Comparison of ENCODE assay signal across 16 cellular contexts in genomic region chr9:91198405-91198804, GRCh38.
A peak's percentile ranks its signal among the peaks of the same experiment; 100 is the strongest.
DNase-seq lines count a peak whose midpoint lies in the region; ATAC-seq, FAIRE-seq and TF ChIP-seq lines count a peak whose summit lies in the region.
"Had no signal": no experiment of that assay in that cellular context is flagged by ENCODE, and none has a peak within 500 bp of the region (broad histone marks: within the 10 kb centered on the region; RNA-seq: fewer than 3 reads in every experiment).

No MANE protein-coding gene starts in this region.

- DNase-seq in HCT116 (ENCODE audit: low read depth, low spot score) (no peak), adipocyte (ENCODE audit: low read depth) (no peak), left lung (no peak), small intestine (no peak), activated gamma-delta T cell treated with Interleukin-2 at 50 U/mL for 16 hours (no peak), NCI-H345 treated with DMSO at 0.1 percent for 48 hours (lab: John Stamatoyannopoulos, UW; ENCODE audit: unreplicated experiment) (no peak), KBM-7 (no peak)
- DNase-seq: activated CD8-positive, alpha-beta memory T cell treated with anti-CD3 and anti-CD28 coated beads, Interleukin-2, amount 50 U/mL, for 48 hours; amygdala; C1 segment of cervical spinal cord; DMS79 treated with DMSO at 0.1 percent for 48 hours; NCI-H2171 had no signal

- H3K79me2 ChIP-seq in HCT116 (ENCODE audit: insufficient read depth, low read length) = no peaks in the 10 kb centered on the region

- H3K27ac ChIP-seq in HCT116 (ENCODE audit: low read depth, low read length) (peak overlapping the region; percentile 80), left lung (peak overlapping the region; percentile 82 to 84), small intestine (ENCODE audit: low read depth in 1 of 2, low read length in 1 of 2) (peak overlapping the region; percentile 30 to 67)

- intact Hi-C loops in HCT116 (cut with micrococcal nuclease) = loop anchor here (5.0 to 10.0 kb wide), 4 partner anchors 104 to 229 kb away; partner anchors contain the start of gene AUH
- intact Hi-C loops in left lung (cut with DNase I) = loop anchor here in 1 of 2 donors (5.0 kb wide), 1 partner anchor 229 kb away; no protein-coding TSS in a partner anchor

- H3K4me3 ChIP-seq in HCT116 (replicated peaks in 1 of 2; ENCODE audit: low read depth in 1 of 2, low read length in 2 of 2) (peak overlapping the region in 1 of 2 experiments; percentile 30; a peak in 1 of 4 replicates), adipocyte (ENCODE audit: low read length) (peak overlapping the region; percentile 68), left lung (no peak overlapping the region), small intestine (ENCODE audit: low read depth in 1 of 2, low read length in 2 of 2) (no peak overlapping the region)
- H3K4me3 ChIP-seq: coronary artery, ovary had no signal

- H3K9me3 ChIP-seq in HCT116 (ENCODE audit: control insufficient read depth in 1 of 2, insufficient read depth in 1 of 2, low read depth in 1 of 2, low read length in 2 of 2) = peaks cover 0 to 4% of the 10 kb centered on the region in 2 experiments; a peak in 2 of 4 replicates
- H3K9me3 ChIP-seq in adipocyte (ENCODE audit: control insufficient read depth, low read length) = peaks cover 22% of the 10 kb centered on the region
- peaks cover 0 to 2% of the 10 kb centered on the region in 2 donors for H3K9me3 ChIP-seq in left lung
- H3K9me3 ChIP-seq in small intestine (ENCODE audit: control insufficient read depth, low read depth) = no peaks in the 10 kb centered on the region
- H3K9me3 ChIP-seq: ovary had no signal

- no peaks in the 10 kb centered on the region for H3K36me3 ChIP-seq in HCT116 (ENCODE audit: control insufficient read depth in 1 of 2, insufficient read depth in 2 of 2, low read length in 2 of 2)
- no peaks in the 10 kb centered on the region for H3K36me3 ChIP-seq in adipocyte (ENCODE audit: control insufficient read depth, insufficient read depth, low read length, severe bottlenecking)
- no peaks in the 10 kb centered on the region for H3K36me3 ChIP-seq in left lung
- H3K36me3 ChIP-seq in small intestine (ENCODE audit: control insufficient read depth in 2 of 2, insufficient read depth in 2 of 2, low read length in 2 of 2) = no peaks in the 10 kb centered on the region
- H3K36me3 ChIP-seq: ovary had no signal

- no peaks in the 10 kb centered on the region for H3K9me2 ChIP-seq in HCT116 (ENCODE audit: insufficient read depth)

- no peak for TF ChIP-seq POLR2A in HCT116 (IDR thresholded peaks at IDR 0.05; ENCODE audit: borderline replicate concordance, extremely low read depth, insufficient read depth, insufficient read length)

- peak overlapping the region; percentile 43; the same call in 1 of the 2 replicates for H3K9ac ChIP-seq in HCT116 (ENCODE audit: low read length)
- H3K9ac ChIP-seq in adipocyte (ENCODE audit: low read length) = peak overlapping the region; percentile 75

- TF ChIP-seq CTCF in HCT116 (IDR thresholded peaks at IDR 0.05 in 2 of 3, conservative IDR thresholded peaks at IDR 0.05 in 1 of 3; ENCODE audit: borderline replicate concordance in 1 of 3, insufficient read depth in 1 of 3, low read depth in 2 of 3, low read length in 2 of 3) = no peak
- no peak for TF ChIP-seq CTCF in left lung (IDR thresholded peaks at IDR 0.05)

- FAIRE-seq in small intestine (lab: Jason Lieb, UNC) = no peak
- FAIRE-seq: urothelium cell line had no signal

- H2AFZ ChIP-seq in HCT116 (ENCODE audit: low read depth, low read length, poor library complexity, severe bottlenecking) = peak overlapping the region; percentile 81

- H3K4me2 ChIP-seq in HCT116 (ENCODE audit: low read length) = peak overlapping the region; percentile 69

- POLR2A ChIA-PET in HCT116 (lab: Charles Lee) = interaction anchor here (0.6 to 1.1 kb wide), 4 partner anchors 50 to 261 kb away, joined by 3 to 5 read pairs (median 4); no protein-coding TSS in a partner anchor

- TF ChIP-seq RAD21 in HCT116 (IDR thresholded peaks at IDR 0.05; ENCODE audit: low read depth) = no peak

- TSS peak; percentile 19 for BruUV-seq in HCT116 (replicated peaks; lab: Mats Ljungman, UMichigan)

- CTCF ChIA-PET in HCT116 (lab: Charles Lee) = interaction anchor here (0.9 kb wide), 2 partner anchors 245 to 283 kb away, joined by 3 read pairs; no protein-coding TSS in a partner anchor

- in situ Hi-C loops in KBM-7 (cut with MboI; ENCODE audit: low pct_unique_long_range_greater_than_20kb, low sequenced_read_pairs) = no loop called here

- RAD21 ChIA-PET in HCT116 (lab: Charles Lee; ENCODE audit: low non-redundant PET in 1 of 2, low total read pairs in 2 of 2, uncharacterized antibody in 2 of 2, unreplicated experiment in 2 of 2) = interaction anchor here in 1 of 2 experiments (0.8 to 1.6 kb wide), 2 partner anchors 34 to 228 kb away, joined by 3 to 5 read pairs; no protein-coding TSS in a partner anchor

- H3K27me3 ChIP-seq in HCT116 (ENCODE audit: insufficient read depth, low read length) (no peaks in the 10 kb centered on the region), adipocyte (replicated peaks; ENCODE audit: control insufficient read depth, insufficient read depth, low read length) (no peaks in the 10 kb centered on the region), left lung (no peaks in the 10 kb centered on the region), small intestine (ENCODE audit: control insufficient read depth in 2 of 2, insufficient read depth in 2 of 2, low read length in 2 of 2) (no peaks in the 10 kb centered on the region)
- H3K27me3 ChIP-seq: ovary had no signal

- no peaks in the 10 kb centered on the region for H4K20me1 ChIP-seq in HCT116 (ENCODE audit: insufficient read depth)

- ATAC-seq in HCT116 (no peak), left lung (no peak), HG03095 (IDR thresholded peaks at IDR 0.05; ENCODE audit: unreplicated experiment) (no peak)

- peaks cover 56 to 70% of the 10 kb centered on the region in 2 experiments for H3K4me1 ChIP-seq in HCT116 (ENCODE audit: control insufficient read depth in 1 of 2, insufficient read depth in 2 of 2, low read length in 2 of 2)
- peaks cover 48% of the 10 kb centered on the region for H3K4me1 ChIP-seq in adipocyte (ENCODE audit: control insufficient read depth, insufficient read depth, low read length)
- peaks cover 22 to 73% of the 10 kb centered on the region in 2 donors for H3K4me1 ChIP-seq in left lung
- peaks cover 20 to 36% of the 10 kb centered on the region in 2 donors for H3K4me1 ChIP-seq in small intestine (ENCODE audit: control insufficient read depth in 2 of 2, insufficient read depth in 1 of 2, low read depth in 1 of 2, low read length in 1 of 2)

TF ChIP-seq in HCT116, 20 proteins besides CTCF, POLR2A, EP300 and RAD21:
- TF ChIP-seq, protein P1, sequence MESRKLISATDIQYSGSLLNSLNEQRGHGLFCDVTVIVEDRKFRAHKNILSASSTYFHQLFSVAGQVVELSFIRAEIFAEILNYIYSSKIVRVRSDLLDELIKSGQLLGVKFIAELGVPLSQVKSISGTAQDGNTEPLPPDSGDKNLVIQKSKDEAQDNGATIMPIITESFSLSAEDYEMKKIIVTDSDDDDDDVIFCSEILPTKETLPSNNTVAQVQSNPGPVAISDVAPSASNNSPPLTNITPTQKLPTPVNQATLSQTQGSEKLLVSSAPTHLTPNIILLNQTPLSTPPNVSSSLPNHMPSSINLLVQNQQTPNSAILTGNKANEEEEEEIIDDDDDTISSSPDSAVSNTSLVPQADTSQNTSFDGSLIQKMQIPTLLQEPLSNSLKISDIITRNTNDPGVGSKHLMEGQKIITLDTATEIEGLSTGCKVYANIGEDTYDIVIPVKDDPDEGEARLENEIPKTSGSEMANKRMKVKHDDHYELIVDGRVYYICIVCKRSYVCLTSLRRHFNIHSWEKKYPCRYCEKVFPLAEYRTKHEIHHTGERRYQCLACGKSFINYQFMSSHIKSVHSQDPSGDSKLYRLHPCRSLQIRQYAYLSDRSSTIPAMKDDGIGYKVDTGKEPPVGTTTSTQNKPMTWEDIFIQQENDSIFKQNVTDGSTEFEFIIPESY (IDR thresholded peaks at IDR 0.05; ENCODE audit: extremely low read depth, insufficient replicate concordance, low read length) = no peak
- TF ChIP-seq ATF3 (IDR thresholded peaks at IDR 0.05) = no peak
- TF ChIP-seq MAX (IDR thresholded peaks at IDR 0.05) = no peak
- no peak for TF ChIP-seq ZNF274 (IDR thresholded peaks at IDR 0.05; ENCODE audit: low read depth, low read length)
- TF ChIP-seq ELF1 (IDR thresholded peaks at IDR 0.05; ENCODE audit: borderline replicate concordance, low read depth) = no peak
- TF ChIP-seq YY1 (IDR thresholded peaks at IDR 0.05; ENCODE audit: extremely low read depth, insufficient replicate concordance, low read depth, low read length) = no peak
